ENCODE assay signal across 1 cellular context in genomic region chr6:33584700-33585402, GRCh38.
TF ChIP-seq lines count a peak whose summit lies in the region.

No MANE protein-coding gene starts in this region.

TF ChIP-seq in GM23338, 12 proteins besides CTCF, POLR2A, EP300 and RAD21 (continued from another document):
- TF ChIP-seq ZNF462 (CRISPR knock-in tag; IDR thresholded peaks at IDR 0.05) (no peak), STAT1 (IDR thresholded peaks at IDR 0.05; ENCODE audit: unreplicated experiment) (no peak), ZNF114 (CRISPR knock-in tag; IDR thresholded peaks at IDR 0.05) (no peak), ZNF331 (CRISPR knock-in tag; IDR thresholded peaks at IDR 0.05; ENCODE audit: low read depth) (no peak), ETS1 (IDR thresholded peaks at IDR 0.05) (no peak), POLR2AphosphoS5 (IDR thresholded peaks at IDR 0.05; ENCODE audit: low read depth) (no peak)
